ENCODE assay signal across 8 cellular contexts in the genomic region with DNA sequence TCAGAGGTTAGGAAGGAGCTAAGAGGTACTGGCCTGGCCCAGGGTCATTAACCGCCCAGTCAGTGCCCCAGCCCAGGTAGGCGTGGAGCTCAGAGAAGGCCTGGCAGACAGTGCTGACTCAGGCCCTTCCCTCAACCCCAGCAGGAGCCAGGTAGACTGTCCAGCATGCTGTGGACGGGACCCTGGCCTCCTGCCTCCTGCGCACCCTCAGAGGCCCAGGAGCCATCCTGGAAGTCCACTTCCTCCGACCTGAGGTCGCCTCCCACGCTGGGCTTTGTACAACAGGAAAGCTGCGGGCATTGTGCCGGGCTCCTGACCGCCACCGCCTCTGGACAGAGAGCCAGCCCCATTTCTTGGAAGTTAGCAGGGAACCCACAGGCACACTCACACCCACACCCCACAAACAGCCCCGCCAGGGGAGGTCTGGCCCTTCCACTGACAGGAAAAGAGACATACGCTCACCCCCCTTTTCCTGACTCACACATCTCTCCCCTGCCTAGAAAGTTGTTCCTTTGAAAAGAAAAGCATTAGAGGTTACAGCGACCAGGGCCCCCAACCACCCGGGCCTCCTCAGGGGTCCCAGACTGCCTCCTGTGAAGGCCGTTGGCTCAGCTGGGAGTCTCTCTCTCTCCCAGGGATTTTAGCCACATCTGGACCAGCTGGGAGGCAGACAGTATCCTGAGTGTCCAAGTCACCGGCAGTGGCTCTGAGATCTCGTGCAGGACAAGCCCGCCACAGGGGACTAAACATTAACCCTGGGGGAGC. TPM values are rescaled to one million over a fixed set of nuclear protein-coding genes. Genes with fewer than 3 reads are reported as not detected.
DNase-seq lines count a peak whose midpoint lies in the region; ATAC-seq and TF ChIP-seq lines count a peak whose summit lies in the region.

No MANE protein-coding gene starts in this region.

- no peaks in the 10 kb centered on the region for H3K9me2 ChIP-seq in SK-N-SH

- intact Hi-C loops in right lobe of liver (cut with DNase I), result no loop called here

- in situ Hi-C loops in astrocyte of the cerebellum (cut with HindIII; ENCODE audit: low sequenced_read_pairs), result no loop called here

- 81% methylated on average over 8 of the region's 19 CpGs for WGBS in SK-N-SH (ENCODE audit: low lambda C conversion rate)
- 20% methylated on average over 4 of the region's 19 CpGs for WGBS in right lobe of liver (ENCODE audit: insufficient coverage, low coverage, low lambda C conversion rate, missing lambda C conversion rate)

- no peak overlapping the region for H3K9ac ChIP-seq in SK-N-SH

- no peak for TF ChIP-seq POLR2A in right lobe of liver (IDR thresholded peaks at IDR 0.05)

- no peak for TF ChIP-seq EP300 in SK-N-SH (IDR thresholded peaks at IDR 0.05; ENCODE audit: borderline replicate concordance in 1 of 2, low read depth in 1 of 2, low read length in 1 of 2)

- no peak for TF ChIP-seq RAD21 in SK-N-SH (IDR thresholded peaks at IDR 0.05; ENCODE audit: low read length)

- POLR2A ChIA-PET in SK-N-SH (lab: Yijun Ruan, JAX) (interaction anchor here (1.2 to 2.0 kb wide), 6 partner anchors 9 to 65 kb away, joined by 3 to 16 read pairs (median 6); no protein-coding TSS in a partner anchor), HEK293T (lab: Yijun Ruan, JAX) (no interaction called here)

- H3K27ac ChIP-seq in SK-N-SH (ENCODE audit: low read depth in 2 of 2, low read length in 1 of 2), result peak overlapping the region; percentile 9 to 99; a peak in 3 of 4 replicates
- peak overlapping the region; percentile 19 to 78 (median 50) for H3K27ac ChIP-seq in right lobe of liver

- H3F3A ChIP-seq in SK-N-SH (replicated peaks; ENCODE audit: insufficient read depth), result no peaks in the 10 kb centered on the region

- no peak for ATAC-seq in SK-N-SH treated with all-trans-retinoic acid at 6 μM for 48 hours
- peak; percentile 81 to 88 (median 86) for ATAC-seq in right lobe of liver

- H3K4me1 ChIP-seq in SK-N-SH (ENCODE audit: control insufficient read depth in 1 of 2, insufficient read depth in 2 of 2, low read depth in 1 of 2, low read length in 1 of 2) (peaks cover 14 to 69% of the 10 kb centered on the region in 2 experiments), right lobe of liver (peaks cover 8 to 32% (median 21%) of the 10 kb centered on the region in 4 donors)

- H4K20me1 ChIP-seq in SK-N-SH (ENCODE audit: insufficient read depth), result peaks cover 69% of the 10 kb centered on the region

- peak overlapping the region; percentile 63; the same call in 1 of the 2 replicates for H3K4me2 ChIP-seq in SK-N-SH

- no peak overlapping the region for H2AFZ ChIP-seq in SK-N-SH (ENCODE audit: low read depth)

- peaks cover 26% of the 10 kb centered on the region; the same call in 1 of the 2 replicates for H3K79me2 ChIP-seq in SK-N-SH (ENCODE audit: insufficient read depth)

- DNase-seq in SK-N-SH, result no peak
- DNase-seq in astrocyte of the cerebellum (ENCODE audit: low read depth), result peak; percentile 49
- DNase-seq in right lobe of liver, result peak; percentile 90 to 96 (median 96)
- peak; percentile 40 for DNase-seq in stromal cell of bone marrow (ENCODE audit: low read depth)
- DNase-seq in NCI-H187 (lab: John Stamatoyannopoulos, UW), result no peak
- DNase-seq in HCEC 1CT, result no peak
- no peak for DNase-seq in HEK293T (ENCODE audit: extremely low spot score)

- CTCF ChIA-PET in SK-N-SH (lab: Yijun Ruan, JAX), result interaction anchor here (1.0 to 30.3 kb wide), 5 partner anchors 11 to 91 kb away, joined by 4 to 810 read pairs (median 59); no protein-coding TSS in a partner anchor
- CTCF ChIA-PET in HEK293T (lab: Yijun Ruan, JAX), result no interaction called here

- peaks cover 6 to 25% of the 10 kb centered on the region in 2 experiments for H3K36me3 ChIP-seq in SK-N-SH (replicated peaks in 1 of 2; ENCODE audit: control insufficient read depth in 1 of 2, insufficient read depth in 2 of 2, low read length in 1 of 2)
- peaks cover 0 to 6% (median 0%) of the 10 kb centered on the region in 4 donors for H3K36me3 ChIP-seq in right lobe of liver

- H3K9me3 ChIP-seq in SK-N-SH (no peaks in the 10 kb centered on the region), right lobe of liver (no peaks in the 10 kb centered on the region)

- no peak for TF ChIP-seq CTCF in SK-N-SH (IDR thresholded peaks at IDR 0.05)
- no peak for TF ChIP-seq CTCF in astrocyte of the cerebellum (IDR thresholded peaks at IDR 0.05; ENCODE audit: low read depth, low read length, missing control alignments)
- no peak for TF ChIP-seq CTCF in right lobe of liver (IDR thresholded peaks at IDR 0.05)

- H3K27me3 ChIP-seq in SK-N-SH (ENCODE audit: insufficient read depth) (no peaks in the 10 kb centered on the region), right lobe of liver (no peaks in the 10 kb centered on the region)

- H3K4me3 ChIP-seq in SK-N-SH (ENCODE audit: low read depth in 2 of 2, low read length in 1 of 2), result no peak overlapping the region
- no peak overlapping the region for H3K4me3 ChIP-seq in astrocyte of the cerebellum (ENCODE audit: low read depth, low read length)
- H3K4me3 ChIP-seq in right lobe of liver, result no peak overlapping the region

TF ChIP-seq in SK-N-SH, 30 proteins besides CTCF, POLR2A, EP300 and RAD21 (continues in another document):
- TF ChIP-seq, protein P1, sequence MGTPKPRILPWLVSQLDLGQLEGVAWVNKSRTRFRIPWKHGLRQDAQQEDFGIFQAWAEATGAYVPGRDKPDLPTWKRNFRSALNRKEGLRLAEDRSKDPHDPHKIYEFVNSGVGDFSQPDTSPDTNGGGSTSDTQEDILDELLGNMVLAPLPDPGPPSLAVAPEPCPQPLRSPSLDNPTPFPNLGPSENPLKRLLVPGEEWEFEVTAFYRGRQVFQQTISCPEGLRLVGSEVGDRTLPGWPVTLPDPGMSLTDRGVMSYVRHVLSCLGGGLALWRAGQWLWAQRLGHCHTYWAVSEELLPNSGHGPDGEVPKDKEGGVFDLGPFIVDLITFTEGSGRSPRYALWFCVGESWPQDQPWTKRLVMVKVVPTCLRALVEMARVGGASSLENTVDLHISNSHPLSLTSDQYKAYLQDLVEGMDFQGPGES (IDR thresholded peaks at IDR 0.05; ENCODE audit: low read depth, low read length), result no peak
- TF ChIP-seq RXRA (IDR thresholded peaks at IDR 0.05; ENCODE audit: borderline replicate concordance, low read depth) (no peak), ELF1 (IDR thresholded peaks at IDR 0.05) (no peak), TAF1 (IDR thresholded peaks at IDR 0.05; ENCODE audit: borderline replicate concordance, low read depth, low read length) (no peak), POLR2AphosphoS5 (IDR thresholded peaks at IDR 0.05; ENCODE audit: low read depth, low read length) (no peak), TCF12 (IDR thresholded peaks at IDR 0.05) (no peak)

TF ChIP-seq in SK-N-SH treated with all-trans-retinoic acid at 6 μM for 48 hours, 23 proteins besides CTCF, POLR2A, EP300 and RAD21 (continues in another document):
- TF ChIP-seq ZNF565 (CRISPR knock-in tag; conservative IDR thresholded peaks at IDR 0.05; ENCODE audit: low read depth) (no peak), ARNTL (CRISPR knock-in tag; IDR thresholded peaks at IDR 0.05; ENCODE audit: borderline replicate concordance, low read depth) (no peak), SNAI2 (CRISPR knock-in tag; IDR thresholded peaks at IDR 0.05) (no peak)
- TF ChIP-seq, protein P2, sequence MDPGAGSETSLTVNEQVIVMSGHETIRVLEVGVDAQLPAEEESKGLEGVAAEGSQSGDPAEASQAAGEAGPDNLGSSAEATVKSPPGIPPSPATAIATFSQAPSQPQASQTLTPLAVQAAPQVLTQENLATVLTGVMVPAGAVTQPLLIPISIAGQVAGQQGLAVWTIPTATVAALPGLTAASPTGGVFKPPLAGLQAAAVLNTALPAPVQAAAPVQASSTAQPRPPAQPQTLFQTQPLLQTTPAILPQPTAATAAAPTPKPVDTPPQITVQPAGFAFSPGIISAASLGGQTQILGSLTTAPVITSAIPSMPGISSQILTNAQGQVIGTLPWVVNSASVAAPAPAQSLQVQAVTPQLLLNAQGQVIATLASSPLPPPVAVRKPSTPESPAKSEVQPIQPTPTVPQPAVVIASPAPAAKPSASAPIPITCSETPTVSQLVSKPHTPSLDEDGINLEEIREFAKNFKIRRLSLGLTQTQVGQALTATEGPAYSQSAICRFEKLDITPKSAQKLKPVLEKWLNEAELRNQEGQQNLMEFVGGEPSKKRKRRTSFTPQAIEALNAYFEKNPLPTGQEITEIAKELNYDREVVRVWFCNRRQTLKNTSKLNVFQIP (CRISPR knock-in tag; IDR thresholded peaks at IDR 0.05; ENCODE audit: borderline replicate concordance, low read depth), result no peak

TF ChIP-seq in HEK293T, 16 proteins besides CTCF, POLR2A, EP300 and RAD21:
- no peak for TF ChIP-seq NFRKB (IDR thresholded peaks at IDR 0.05)
- no peak for TF ChIP-seq CTBP1 (IDR thresholded peaks at IDR 0.05; ENCODE audit: borderline replicate concordance)
- no peak for TF ChIP-seq ARNT (IDR thresholded peaks at IDR 0.05)
- no peak for TF ChIP-seq ELF4 (IDR thresholded peaks at IDR 0.05)
- TF ChIP-seq, protein P3, sequence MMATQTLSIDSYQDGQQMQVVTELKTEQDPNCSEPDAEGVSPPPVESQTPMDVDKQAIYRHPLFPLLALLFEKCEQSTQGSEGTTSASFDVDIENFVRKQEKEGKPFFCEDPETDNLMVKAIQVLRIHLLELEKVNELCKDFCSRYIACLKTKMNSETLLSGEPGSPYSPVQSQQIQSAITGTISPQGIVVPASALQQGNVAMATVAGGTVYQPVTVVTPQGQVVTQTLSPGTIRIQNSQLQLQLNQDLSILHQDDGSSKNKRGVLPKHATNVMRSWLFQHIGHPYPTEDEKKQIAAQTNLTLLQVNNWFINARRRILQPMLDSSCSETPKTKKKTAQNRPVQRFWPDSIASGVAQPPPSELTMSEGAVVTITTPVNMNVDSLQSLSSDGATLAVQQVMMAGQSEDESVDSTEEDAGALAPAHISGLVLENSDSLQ (IDR thresholded peaks at IDR 0.05), result no peak
- no peak for TF ChIP-seq BHLHE40 (IDR thresholded peaks at IDR 0.05; ENCODE audit: borderline replicate concordance)
TF ChIP-seq in HEK293T: peak in this region for 0.

RNA-seq across cellular contexts. Expression of a gene that starts 7.7 kb away (rescaled TPM):
- polyA plus RNA-seq in SK-N-SH (2012; rRNA removed), result 64.1 and 64.7 TPM in 2 replicates
- polyA plus RNA-seq in SK-N-SH (2012; cell fraction: cytosol; rRNA removed), result 29.8 and 47.9 TPM in 2 replicates
- polyA plus RNA-seq in SK-N-SH (2012; cell fraction: nucleus; rRNA removed), result 152 and 169 TPM in 2 replicates
- 10 to 100 TPM in 1 of 6 experiments, 1 to 10 TPM in 5; 4.3 to 19.8 (median 5.7) TPM for total RNA-seq in right lobe of liver

RNA-seq across cellular contexts. Expression of a gene that starts 50.4 kb away (rescaled TPM):
- 0.45 and 0.51 TPM in 2 replicates for polyA plus RNA-seq in SK-N-SH (2012; rRNA removed)
- 0.22 and 0.30 TPM in 2 replicates for polyA plus RNA-seq in SK-N-SH (2012; cell fraction: cytosol; rRNA removed)
- 1.1 and 1.7 TPM in 2 replicates for polyA plus RNA-seq in SK-N-SH (2012; cell fraction: nucleus; rRNA removed)
- total RNA-seq in right lobe of liver, result 1 to 10 TPM in 5 of 6 experiments, under 1 TPM in 1; 0.68 to 3.7 (median 1.9) TPM

RNA-seq across cellular contexts. Expression of a gene that starts 51.6 kb away (rescaled TPM):
- polyA plus RNA-seq in SK-N-SH (2012; rRNA removed), result 0.75 and 0.87 TPM in 2 replicates
- polyA plus RNA-seq in SK-N-SH (2012; cell fraction: cytosol; rRNA removed), result 0.24 and 0.35 TPM in 2 replicates
- 6.3 and 7.8 TPM in 2 replicates for polyA plus RNA-seq in SK-N-SH (2012; cell fraction: nucleus; rRNA removed)
- total RNA-seq in right lobe of liver, result under 1 TPM in 4 of 6 experiments, not detected in 2; 0.19 to 0.35 (median 0.26) TPM

Comparison
In these comparisons a context has a peak if more than half of its experiments do, and no peak if none do; other contexts are left out.
1. DNase-seq: peak in astrocyte of the cerebellum (single experiment), right lobe of liver (3 of 3) and stromal cell of bone marrow (single experiment); none in SK-N-SH (single experiment), NCI-H187 (0 of 2), HCEC 1CT (single experiment) and HEK293T (single experiment).